In genomic region chrX:133868250-133868649, GRCh38 we compare ENCODE assay signal across 37 cellular contexts.
"Had no signal": no experiment of that assay in that cellular context is flagged by ENCODE, and none has a peak within 500 bp of the region (broad histone marks: within the 10 kb centered on the region; RNA-seq: fewer than 3 reads in every experiment).

No MANE protein-coding gene starts in this region.

- ATAC-seq: activated naive CD4-positive, alpha-beta T cell treated with anti-CD3 and anti-CD28 coated beads, Interleukin-2, amount 50 U/mL, for 72 hours; activated naive CD8-positive, alpha-beta T cell treated with anti-CD3 and anti-CD28 coated beads, Interleukin-2, amount 50 U/mL, for 24 hours; activated T-cell treated with anti-CD3 and anti-CD28 coated beads, Interleukin-2, amount 50 U/mL, for 4 hours; activated T-cell treated with anti-CD3 and anti-CD28 coated beads, Interleukin-2, amount 50 U/mL, for 72 hours; activated T-helper 17 cell treated with anti-CD3 and anti-CD28 coated beads, Interleukin-2, amount 50 U/mL, for 72 hours; body of pancreas had no signal

- H3K27ac Mint-ChIP-seq: activated naive CD4-positive, alpha-beta T cell treated with anti-CD3 and anti-CD28 coated beads for 36 hours; activated naive CD4-positive, alpha-beta T cell treated with anti-CD3 and anti-CD28 coated beads, Interleukin-2, amount 10 ng/mL, durations not matched to agents 7 days and 5 days; activated naive CD4-positive, alpha-beta T cell treated with anti-CD3 and anti-CD28 coated beads, Interleukin-2, amount 50 U/mL, for 24 hours; activated naive CD4-positive, alpha-beta T cell treated with anti-CD3 and anti-CD28 coated beads, Interleukin-2, amount 50 U/mL, for 72 hours; activated naive CD8-positive, alpha-beta T cell; activated naive CD8-positive, alpha-beta T cell treated with anti-CD3 and anti-CD28 coated beads for 36 hours; activated naive CD8-positive, alpha-beta T cell treated with anti-CD3 and anti-CD28 coated beads, Interleukin-2, amount 10 ng/mL, durations not matched to agents 7 days and 5 days; activated naive CD8-positive, alpha-beta T cell treated with anti-CD3 and anti-CD28 coated beads, Interleukin-2, amount 50 U/mL, for 24 hours; activated T-cell treated with anti-CD3 and anti-CD28 coated beads, Interleukin-2, amount 50 U/mL, for 24 hours; activated T-cell treated with anti-CD3 and anti-CD28 coated beads, Interleukin-2, amount 50 U/mL, for 72 hours; activated T-helper 1 cell treated with anti-CD3 and anti-CD28 coated beads, Interleukin-12 subunit alpha, Interleukin-12 subunit beta, Interleukin-2, Interleukin-4 antibody, amounts not matched to agents 30 ng/mL and 10 ng/mL and 1 ng/mL, durations not matched to agents 14 hours and 24 hours and 36 hours; activated T-helper 17 cell treated with anti-CD3 and anti-CD28 coated beads, Interleukin-2, amount 50 U/mL, for 72 hours; activated T-helper 2 cell treated with anti-CD3 and anti-CD28 coated beads, Interferon-gamma antibody, Interleukin-2, Interleukin-4, amounts not matched to agents 10 μg/mL and 5 μg/mL and 100 μg/mL, durations not matched to agents 14 hours and 24 hours and 36 hours had no signal

- H3K27me3 ChIP-seq: adrenal gland, ascending aorta, body of pancreas, brain microvascular endothelial cell, cardiac muscle cell had no signal

- H3K27ac ChIP-seq: adrenal gland, ascending aorta, body of pancreas, brain microvascular endothelial cell, breast epithelium, cardiac muscle cell had no signal

- H3K4me1 ChIP-seq: adrenal gland, ascending aorta, body of pancreas, breast epithelium had no signal

- H3K4me3 Mint-ChIP-seq: activated naive CD4-positive, alpha-beta T cell treated with anti-CD3 and anti-CD28 coated beads for 36 hours; activated naive CD4-positive, alpha-beta T cell treated with anti-CD3 and anti-CD28 coated beads, Interleukin-2, amount 10 ng/mL, durations not matched to agents 7 days and 5 days; activated naive CD4-positive, alpha-beta T cell treated with anti-CD3 and anti-CD28 coated beads, Interleukin-2, amount 50 U/mL, for 24 hours; activated naive CD8-positive, alpha-beta T cell; activated naive CD8-positive, alpha-beta T cell treated with anti-CD3 and anti-CD28 coated beads for 36 hours; activated naive CD8-positive, alpha-beta T cell treated with anti-CD3 and anti-CD28 coated beads, Interleukin-2, amount 10 ng/mL, durations not matched to agents 7 days and 5 days; activated naive CD8-positive, alpha-beta T cell treated with anti-CD3 and anti-CD28 coated beads, Interleukin-2, amount 50 U/mL, for 24 hours; activated T-cell treated with anti-CD3 and anti-CD28 coated beads, Interleukin-2, amount 50 U/mL, for 24 hours; activated T-cell treated with anti-CD3 and anti-CD28 coated beads, Interleukin-2, amount 50 U/mL, for 4 hours; activated T-cell treated with anti-CD3 and anti-CD28 coated beads, Interleukin-2, amount 50 U/mL, for 72 hours; activated T-helper 1 cell treated with anti-CD3 and anti-CD28 coated beads, Interleukin-12 subunit alpha, Interleukin-12 subunit beta, Interleukin-2, Interleukin-4 antibody, amounts not matched to agents 30 ng/mL and 10 ng/mL and 1 ng/mL, durations not matched to agents 14 hours and 24 hours and 36 hours; activated T-helper 17 cell treated with anti-CD3 and anti-CD28 coated beads, Interleukin-2, amount 50 U/mL, for 72 hours; brain; central memory CD8-positive, alpha-beta T cell had no signal

- H3K27me3 Mint-ChIP-seq: activated naive CD4-positive, alpha-beta T cell treated with anti-CD3 and anti-CD28 coated beads, Interleukin-2, amount 10 ng/mL, durations not matched to agents 7 days and 5 days; activated naive CD4-positive, alpha-beta T cell treated with anti-CD3 and anti-CD28 coated beads, Interleukin-2, amount 50 U/mL, for 24 hours; activated naive CD8-positive, alpha-beta T cell; activated naive CD8-positive, alpha-beta T cell treated with anti-CD3 and anti-CD28 coated beads for 36 hours; activated naive CD8-positive, alpha-beta T cell treated with anti-CD3 and anti-CD28 coated beads, Interleukin-2, amount 10 ng/mL, durations not matched to agents 7 days and 5 days; activated naive CD8-positive, alpha-beta T cell treated with anti-CD3 and anti-CD28 coated beads, Interleukin-2, amount 50 U/mL, for 24 hours; activated T-helper 17 cell treated with anti-CD3 and anti-CD28 coated beads, Interleukin-2, amount 50 U/mL, for 72 hours had no signal

- H3K36me3 ChIP-seq: adrenal gland, ascending aorta, brain microvascular endothelial cell, breast epithelium, cardiac muscle cell had no signal

- H3K9me3 Mint-ChIP-seq: activated naive CD4-positive, alpha-beta T cell treated with anti-CD3 and anti-CD28 coated beads for 36 hours; activated naive CD4-positive, alpha-beta T cell treated with anti-CD3 and anti-CD28 coated beads, Interleukin-2, amount 10 ng/mL, durations not matched to agents 7 days and 5 days; activated naive CD4-positive, alpha-beta T cell treated with anti-CD3 and anti-CD28 coated beads, Interleukin-2, amount 50 U/mL, for 24 hours; activated naive CD4-positive, alpha-beta T cell treated with anti-CD3 and anti-CD28 coated beads, Interleukin-2, amount 50 U/mL, for 72 hours; activated naive CD8-positive, alpha-beta T cell treated with anti-CD3 and anti-CD28 coated beads for 36 hours; activated naive CD8-positive, alpha-beta T cell treated with anti-CD3 and anti-CD28 coated beads, Interleukin-2, amount 10 ng/mL, durations not matched to agents 7 days and 5 days; activated naive CD8-positive, alpha-beta T cell treated with anti-CD3 and anti-CD28 coated beads, Interleukin-2, amount 50 U/mL, for 24 hours; activated T-cell treated with anti-CD3 and anti-CD28 coated beads, Interleukin-2, amount 50 U/mL, for 24 hours; activated T-cell treated with anti-CD3 and anti-CD28 coated beads, Interleukin-2, amount 50 U/mL, for 4 hours; activated T-cell treated with anti-CD3 and anti-CD28 coated beads, Interleukin-2, amount 50 U/mL, for 72 hours; activated T-helper 1 cell treated with anti-CD3 and anti-CD28 coated beads, Interleukin-12 subunit alpha, Interleukin-12 subunit beta, Interleukin-2, Interleukin-4 antibody, amounts not matched to agents 30 ng/mL and 10 ng/mL and 1 ng/mL, durations not matched to agents 14 hours and 24 hours and 36 hours; activated T-helper 17 cell treated with anti-CD3 and anti-CD28 coated beads, Interleukin-2, amount 50 U/mL, for 72 hours; activated T-helper 2 cell treated with anti-CD3 and anti-CD28 coated beads, Interferon-gamma antibody, Interleukin-2, Interleukin-4, amounts not matched to agents 10 μg/mL and 5 μg/mL and 100 μg/mL, durations not matched to agents 14 hours and 24 hours and 36 hours; central memory CD8-positive, alpha-beta T cell had no signal

- H3K36me3 Mint-ChIP-seq: activated naive CD4-positive, alpha-beta T cell treated with anti-CD3 and anti-CD28 coated beads, Interleukin-2, amount 10 ng/mL, durations not matched to agents 7 days and 5 days; activated naive CD4-positive, alpha-beta T cell treated with anti-CD3 and anti-CD28 coated beads, Interleukin-2, amount 50 U/mL, for 24 hours; activated naive CD4-positive, alpha-beta T cell treated with anti-CD3 and anti-CD28 coated beads, Interleukin-2, amount 50 U/mL, for 72 hours; activated naive CD8-positive, alpha-beta T cell; activated naive CD8-positive, alpha-beta T cell treated with anti-CD3 and anti-CD28 coated beads for 36 hours; activated naive CD8-positive, alpha-beta T cell treated with anti-CD3 and anti-CD28 coated beads, Interleukin-2, amount 10 ng/mL, durations not matched to agents 7 days and 5 days had no signal

- DNase-seq: activated effector memory CD4-positive, alpha-beta T cell treated with anti-CD3 and anti-CD28 coated beads, Interleukin-2, amount 50 U/mL, for 16 hours; activated effector memory CD4-positive, alpha-beta T cell treated with Interleukin-2 at 50 U/mL for 16 hours; activated gamma-delta T cell; activated gamma-delta T cell treated with Interleukin-2 at 50 U/mL for 16 hours; activated naive CD4-positive, alpha-beta T cell; activated naive CD4-positive, alpha-beta T cell treated with anti-CD3 and anti-CD28 coated beads for 36 hours; activated naive CD4-positive, alpha-beta T cell treated with anti-CD3 and anti-CD28 coated beads, Interleukin-2, amount 10 ng/mL, durations not matched to agents 7 days and 5 days; activated naive CD4-positive, alpha-beta T cell treated with anti-CD3 and anti-CD28 coated beads, Interleukin-2, amount 50 U/mL, for 16 hours; activated naive CD4-positive, alpha-beta T cell treated with Interleukin-2 at 50 U/mL for 16 hours; activated naive CD8-positive, alpha-beta T cell treated with anti-CD3 and anti-CD28 coated beads for 36 hours; activated naive CD8-positive, alpha-beta T cell treated with anti-CD3 and anti-CD28 coated beads, Interleukin-2, amount 10 ng/mL, durations not matched to agents 7 days and 5 days; activated naive CD8-positive, alpha-beta T cell treated with anti-CD3 and anti-CD28 coated beads, Interleukin-2, amount 50 U/mL, for 24 hours; activated T-cell treated with anti-CD3 and anti-CD28 coated beads, Interleukin-2, amount 50 U/mL, for 24 hours; activated T-cell treated with anti-CD3 and anti-CD28 coated beads, Interleukin-2, amount 50 U/mL, for 4 hours; activated T-cell treated with anti-CD3 and anti-CD28 coated beads, Interleukin-2, amount 50 U/mL, for 48 hours; activated T-cell treated with anti-CD3 and anti-CD28 coated beads, Interleukin-2, amount 50 U/mL, for 72 hours; adrenal gland; amniotic stem cell; amygdala; anterior cingulate cortex; aorta; body of pancreas; brain microvascular endothelial cell; caudate nucleus; central memory CD4-positive, alpha-beta T cell; cerebellar nuclear complex had no signal

- H3K4me3 ChIP-seq: adrenal gland, ascending aorta, body of pancreas, breast epithelium, cardiac muscle cell had no signal

- H3K4me1 Mint-ChIP-seq: activated naive CD4-positive, alpha-beta T cell treated with anti-CD3 and anti-CD28 coated beads, Interleukin-2, amount 10 ng/mL, durations not matched to agents 7 days and 5 days; activated naive CD4-positive, alpha-beta T cell treated with anti-CD3 and anti-CD28 coated beads, Interleukin-2, amount 50 U/mL, for 24 hours; activated naive CD8-positive, alpha-beta T cell treated with anti-CD3 and anti-CD28 coated beads for 36 hours; activated naive CD8-positive, alpha-beta T cell treated with anti-CD3 and anti-CD28 coated beads, Interleukin-2, amount 10 ng/mL, durations not matched to agents 7 days and 5 days; activated naive CD8-positive, alpha-beta T cell treated with anti-CD3 and anti-CD28 coated beads, Interleukin-2, amount 50 U/mL, for 24 hours; activated T-helper 17 cell treated with anti-CD3 and anti-CD28 coated beads, Interleukin-2, amount 50 U/mL, for 72 hours; central memory CD8-positive, alpha-beta T cell had no signal

- H3K9me3 ChIP-seq: adrenal gland, ascending aorta, body of pancreas had no signal
